ENCODE assay signal across 1 cellular context in genomic region chr1:160625725-160626498, GRCh38.
TF ChIP-seq lines count a peak whose summit lies in the region.

No MANE protein-coding gene starts in this region.

TF ChIP-seq in SK-N-SH treated with all-trans-retinoic acid at 6 μM for 48 hours, 23 proteins besides CTCF, POLR2A, EP300 and RAD21 (continued from another document):
- TF ChIP-seq, protein P1, sequence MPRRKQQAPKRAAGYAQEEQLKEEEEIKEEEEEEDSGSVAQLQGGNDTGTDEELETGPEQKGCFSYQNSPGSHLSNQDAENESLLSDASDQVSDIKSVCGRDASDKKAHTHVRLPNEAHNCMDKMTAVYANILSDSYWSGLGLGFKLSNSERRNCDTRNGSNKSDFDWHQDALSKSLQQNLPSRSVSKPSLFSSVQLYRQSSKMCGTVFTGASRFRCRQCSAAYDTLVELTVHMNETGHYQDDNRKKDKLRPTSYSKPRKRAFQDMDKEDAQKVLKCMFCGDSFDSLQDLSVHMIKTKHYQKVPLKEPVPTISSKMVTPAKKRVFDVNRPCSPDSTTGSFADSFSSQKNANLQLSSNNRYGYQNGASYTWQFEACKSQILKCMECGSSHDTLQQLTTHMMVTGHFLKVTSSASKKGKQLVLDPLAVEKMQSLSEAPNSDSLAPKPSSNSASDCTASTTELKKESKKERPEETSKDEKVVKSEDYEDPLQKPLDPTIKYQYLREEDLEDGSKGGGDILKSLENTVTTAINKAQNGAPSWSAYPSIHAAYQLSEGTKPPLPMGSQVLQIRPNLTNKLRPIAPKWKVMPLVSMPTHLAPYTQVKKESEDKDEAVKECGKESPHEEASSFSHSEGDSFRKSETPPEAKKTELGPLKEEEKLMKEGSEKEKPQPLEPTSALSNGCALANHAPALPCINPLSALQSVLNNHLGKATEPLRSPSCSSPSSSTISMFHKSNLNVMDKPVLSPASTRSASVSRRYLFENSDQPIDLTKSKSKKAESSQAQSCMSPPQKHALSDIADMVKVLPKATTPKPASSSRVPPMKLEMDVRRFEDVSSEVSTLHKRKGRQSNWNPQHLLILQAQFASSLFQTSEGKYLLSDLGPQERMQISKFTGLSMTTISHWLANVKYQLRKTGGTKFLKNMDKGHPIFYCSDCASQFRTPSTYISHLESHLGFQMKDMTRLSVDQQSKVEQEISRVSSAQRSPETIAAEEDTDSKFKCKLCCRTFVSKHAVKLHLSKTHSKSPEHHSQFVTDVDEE (CRISPR knock-in tag; IDR thresholded peaks at IDR 0.05): no peak
- TF ChIP-seq ZC3H10 (CRISPR knock-in tag; IDR thresholded peaks at IDR 0.05): no peak
- TF ChIP-seq TOX (CRISPR knock-in tag; IDR thresholded peaks at IDR 0.05; ENCODE audit: borderline replicate concordance): no peak
- TF ChIP-seq ZNF565 (CRISPR knock-in tag; conservative IDR thresholded peaks at IDR 0.05; ENCODE audit: low read depth): no peak
- TF ChIP-seq ZNF70 (CRISPR knock-in tag; IDR thresholded peaks at IDR 0.05): no peak
- TF ChIP-seq GLIS3 (CRISPR knock-in tag; IDR thresholded peaks at IDR 0.05): no peak
- no peak for TF ChIP-seq RARB (CRISPR knock-in tag; IDR thresholded peaks at IDR 0.05)
- no peak for TF ChIP-seq CSRNP3 (CRISPR knock-in tag; IDR thresholded peaks at IDR 0.05)
